ENCODE assay signal across 16 cellular contexts in genomic region chr19:18539372-18539771, GRCh38. TPM values are rescaled to one million over a fixed set of nuclear protein-coding genes. Genes with fewer than 3 reads are reported as not detected.
DNase-seq lines count a peak whose midpoint lies in the region; ATAC-seq and TF ChIP-seq lines count a peak whose summit lies in the region.
"Had no signal": no experiment of that assay in that cellular context is flagged by ENCODE, and none has a peak within 500 bp of the region (broad histone marks: within the 10 kb centered on the region; RNA-seq: fewer than 3 reads in every experiment).

No MANE protein-coding gene starts in this region.

- intact Hi-C loops in natural killer cell (cut with micrococcal nuclease) = no loop called here

- H3K4me3 ChIP-seq in neural progenitor cell = no peak overlapping the region
- H3K4me3 ChIP-seq: A549, HAP-1 had no signal

- H3K27ac ChIP-seq in RWPE1 (peak overlapping the region; percentile 15), neural progenitor cell (no peak overlapping the region)
- H3K27ac ChIP-seq: A549, C4-2B, HL-60 had no signal

- no peaks in the 10 kb centered on the region for H3K9me3 ChIP-seq in neural progenitor cell (ENCODE audit: low read depth)
- H3K9me3 ChIP-seq: A549, Caco-2, HAP-1 had no signal

- no peak for ATAC-seq in natural killer cell treated with Interleukin-12 subunit alpha and Interleukin-12 subunit beta and Interleukin-15 and Interleukin-18, amount 100 ng/mL, for 72 hours
- ATAC-seq in natural killer cell (no peak), memory B cell (ENCODE audit: low read depth) (no peak), GM18873 (IDR thresholded peaks at IDR 0.05; ENCODE audit: low FRiP score, unreplicated experiment) (no peak)
- ATAC-seq: A549 had no signal

- H3K27me3 ChIP-seq in neural progenitor cell = no peaks in the 10 kb centered on the region

- peaks cover 22 to 24% of the 10 kb centered on the region in 2 donors for H3K4me1 Mint-ChIP-seq in natural killer cell treated with Interleukin-12 subunit alpha and Interleukin-12 subunit beta and Interleukin-15 and Interleukin-18, amount 100 ng/mL, for 72 hours (ENCODE audit: low read depth in 2 of 2)
- H3K4me1 Mint-ChIP-seq in natural killer cell = peaks cover 14 to 25% of the 10 kb centered on the region in 2 donors
- peaks cover 17% of the 10 kb centered on the region for H3K4me1 Mint-ChIP-seq in memory B cell
- peaks cover 10% of the 10 kb centered on the region for H3K4me1 Mint-ChIP-seq in neural progenitor cell

- H3K36me3 Mint-ChIP-seq in natural killer cell treated with Interleukin-12 subunit alpha and Interleukin-12 subunit beta and Interleukin-15 and Interleukin-18, amount 100 ng/mL, for 72 hours = no peaks in the 10 kb centered on the region
- no peaks in the 10 kb centered on the region for H3K36me3 Mint-ChIP-seq in natural killer cell
- peaks cover 14% of the 10 kb centered on the region for H3K36me3 Mint-ChIP-seq in memory B cell
- H3K36me3 Mint-ChIP-seq in neural progenitor cell = peaks cover 8% of the 10 kb centered on the region

- DNase-seq in natural killer cell treated with Interleukin-12 subunit alpha and Interleukin-12 subunit beta and Interleukin-15 and Interleukin-18, amount 100 ng/mL, for 72 hours (ENCODE audit: low spot score) = peak; percentile 51
- DNase-seq in natural killer cell (no peak), RWPE1 (ENCODE audit: low spot score) (no peak), memory B cell (ENCODE audit: low spot score in 2 of 2) (no peak), neural progenitor cell (ENCODE audit: low spot score) (no peak), hippocampal formation (lab: John Stamatoyannopoulos, UW) (no peak)
- DNase-seq: AML-193; Caco-2; CD4-positive, alpha-beta T cell; IMR-90; KBM-7 had no signal

- peaks cover 10% of the 10 kb centered on the region for H4K20me1 ChIP-seq in neural progenitor cell (ENCODE audit: low read depth)

- peaks cover 5% of the 10 kb centered on the region for H3K4me1 ChIP-seq in neural progenitor cell

- peaks cover 8% of the 10 kb centered on the region for H3F3A ChIP-seq in neural progenitor cell (ENCODE audit: low read depth)

- no peak for TF ChIP-seq CTCF in natural killer cell (IDR thresholded peaks at IDR 0.05)
- no peak for TF ChIP-seq CTCF in RWPE1 (conservative IDR thresholded peaks at IDR 0.05; ENCODE audit: low read depth)
- TF ChIP-seq CTCF in neural progenitor cell (IDR thresholded peaks at IDR 0.05) = no peak

- no peaks in the 10 kb centered on the region for H3K9me3 Mint-ChIP-seq in natural killer cell treated with Interleukin-12 subunit alpha and Interleukin-12 subunit beta and Interleukin-15 and Interleukin-18, amount 100 ng/mL, for 72 hours
- no peaks in the 10 kb centered on the region for H3K9me3 Mint-ChIP-seq in natural killer cell
- H3K9me3 Mint-ChIP-seq in memory B cell = no peaks in the 10 kb centered on the region
- H3K9me3 Mint-ChIP-seq in neural progenitor cell = no peaks in the 10 kb centered on the region
- H3K9me3 Mint-ChIP-seq: CD4-positive, alpha-beta T cell had no signal

- H3K27me3 Mint-ChIP-seq in natural killer cell treated with Interleukin-12 subunit alpha and Interleukin-12 subunit beta and Interleukin-15 and Interleukin-18, amount 100 ng/mL, for 72 hours = no peaks in the 10 kb centered on the region
- no peaks in the 10 kb centered on the region for H3K27me3 Mint-ChIP-seq in natural killer cell (ENCODE audit: low read depth in 2 of 2)
- no peaks in the 10 kb centered on the region for H3K27me3 Mint-ChIP-seq in memory B cell
- peaks cover 9% of the 10 kb centered on the region for H3K27me3 Mint-ChIP-seq in neural progenitor cell (ENCODE audit: insufficient read depth, low read depth)
- H3K27me3 Mint-ChIP-seq: CD4-positive, alpha-beta T cell had no signal

- CTCF ChIA-PET in RWPE1 (lab: Yijun Ruan, JAX) = interaction anchor here (1.4 kb wide), 1 partner anchor 19 kb away, joined by 5 read pairs; no protein-coding TSS in a partner anchor

- H3K36me3 ChIP-seq in neural progenitor cell = no peaks in the 10 kb centered on the region

- H2AFZ ChIP-seq in neural progenitor cell (replicated peaks) = no peak overlapping the region

- no peak overlapping the region for H3K9ac ChIP-seq in neural progenitor cell

- peaks cover 21% of the 10 kb centered on the region for H3K79me2 ChIP-seq in neural progenitor cell (ENCODE audit: low read depth)

- no peak overlapping the region for H3K4me3 Mint-ChIP-seq in natural killer cell treated with Interleukin-12 subunit alpha and Interleukin-12 subunit beta and Interleukin-15 and Interleukin-18, amount 100 ng/mL, for 72 hours
- no peak overlapping the region for H3K4me3 Mint-ChIP-seq in natural killer cell
- no peak overlapping the region for H3K4me3 Mint-ChIP-seq in memory B cell
- H3K4me3 Mint-ChIP-seq in neural progenitor cell = no peak overlapping the region
- H3K4me3 Mint-ChIP-seq: CD4-positive, alpha-beta T cell had no signal

- no peak overlapping the region for H3K4me2 ChIP-seq in neural progenitor cell
- H3K4me2 ChIP-seq: A549 had no signal

- POLR2A ChIA-PET in RWPE1 (lab: Yijun Ruan, JAX; ENCODE audit: low non-redundant PET) = no interaction called here

- H3K27ac Mint-ChIP-seq in natural killer cell treated with Interleukin-12 subunit alpha and Interleukin-12 subunit beta and Interleukin-15 and Interleukin-18, amount 100 ng/mL, for 72 hours = no peak overlapping the region
- no peak overlapping the region for H3K27ac Mint-ChIP-seq in natural killer cell
- peak overlapping the region; percentile 24 for H3K27ac Mint-ChIP-seq in memory B cell
- H3K27ac Mint-ChIP-seq in neural progenitor cell = no peak overlapping the region
- H3K27ac Mint-ChIP-seq: CD4-positive, alpha-beta T cell had no signal

RNA-seq across cellular contexts. Expression of gene FKBP8, which starts 4.0 kb away (rescaled TPM):
- total RNA-seq in natural killer cell treated with Interleukin-12 subunit alpha and Interleukin-12 subunit beta and Interleukin-15 and Interleukin-18, amount 100 ng/mL, for 72 hours = 100 to 1,000 TPM; 199 to 208 TPM
- total RNA-seq in natural killer cell (100 to 1,000 TPM; 149 to 179 (median 162) TPM), neural progenitor cell (ENCODE audit: low replicate concordance) (115 and 418 TPM in 2 replicates)

RNA-seq across cellular contexts. Expression of gene ELL, which starts 17.5 kb away (rescaled TPM):
- 10 to 100 TPM; 52.3 to 75.2 TPM for total RNA-seq in natural killer cell treated with Interleukin-12 subunit alpha and Interleukin-12 subunit beta and Interleukin-15 and Interleukin-18, amount 100 ng/mL, for 72 hours
- total RNA-seq in natural killer cell (10 to 100 TPM; 61.1 to 64.3 (median 63.8) TPM), neural progenitor cell (ENCODE audit: low replicate concordance) (2.9 and 9.8 TPM in 2 replicates)

RNA-seq across cellular contexts. Expression of gene KXD1, which starts 18.3 kb away (rescaled TPM):
- 100 to 1,000 TPM; 105 to 144 TPM for total RNA-seq in natural killer cell treated with Interleukin-12 subunit alpha and Interleukin-12 subunit beta and Interleukin-15 and Interleukin-18, amount 100 ng/mL, for 72 hours
- 10 to 100 TPM; 83.2 to 88.8 (median 86.9) TPM for total RNA-seq in natural killer cell
- total RNA-seq in neural progenitor cell (ENCODE audit: low replicate concordance) = 82.7 and 151 TPM in 2 replicates

RNA-seq across cellular contexts. Expression of gene UBA52, which starts 32.3 kb away (rescaled TPM):
- total RNA-seq in natural killer cell treated with Interleukin-12 subunit alpha and Interleukin-12 subunit beta and Interleukin-15 and Interleukin-18, amount 100 ng/mL, for 72 hours = 1,000 to 10,000 TPM; 1,148 to 1,390 TPM
- total RNA-seq in natural killer cell (1,000 to 10,000 TPM; 1,016 to 1,271 (median 1,271) TPM), neural progenitor cell (ENCODE audit: low replicate concordance) (625 and 768 TPM in 2 replicates)

RNA-seq across cellular contexts. Expression of gene REX1BD, which starts 49.2 kb away (rescaled TPM):
- total RNA-seq in natural killer cell treated with Interleukin-12 subunit alpha and Interleukin-12 subunit beta and Interleukin-15 and Interleukin-18, amount 100 ng/mL, for 72 hours = 100 to 1,000 TPM in 1 of 2 donors, 10 to 100 TPM in 1; 81.5 to 104 TPM
- total RNA-seq in natural killer cell (10 to 100 TPM; 80.6 to 86.9 (median 85.3) TPM), neural progenitor cell (ENCODE audit: low replicate concordance) (41.7 and 105 TPM in 2 replicates)
